24 cellular contexts compared by ENCODE assay signal in the genomic region with DNA sequence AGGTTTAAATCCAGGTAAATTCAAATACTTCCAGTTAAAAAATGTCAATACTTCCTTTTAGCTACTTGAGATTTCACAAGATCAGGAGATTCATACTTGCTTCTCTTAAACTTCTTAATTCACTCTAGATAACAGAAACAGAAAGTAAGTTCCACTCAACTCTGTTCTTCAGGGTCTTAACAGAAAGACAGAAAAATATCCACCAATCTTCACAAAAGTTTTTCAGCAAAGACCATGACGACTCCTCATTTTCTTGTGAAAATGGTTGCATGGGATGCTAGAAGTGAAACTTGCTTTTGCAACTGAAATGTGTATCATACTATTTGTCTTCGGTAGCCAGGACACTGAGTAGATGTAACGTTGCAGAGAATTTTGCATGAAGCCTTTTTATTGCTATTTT. TPM values are rescaled to one million over a fixed set of nuclear protein-coding genes. Genes with fewer than 3 reads are reported as not detected.
A peak's percentile ranks its signal among the peaks of the same experiment; 100 is the strongest.
DNase-seq lines count a peak whose midpoint lies in the region; ATAC-seq and TF ChIP-seq lines count a peak whose summit lies in the region.
"Had no signal": no experiment of that assay in that cellular context is flagged by ENCODE, and none has a peak within 500 bp of the region (broad histone marks: within the 10 kb centered on the region; RNA-seq: fewer than 3 reads in every experiment).

No MANE protein-coding gene starts in this region.

- H3K27ac Mint-ChIP-seq in activated CD4-positive, alpha-beta T cell treated with anti-CD3 and anti-CD28 coated beads for 36 hours = peak overlapping the region; percentile 79
- peak overlapping the region in 2 of 3 donors; percentile 33 to 68 for H3K27ac Mint-ChIP-seq in CD4-positive, CD25-positive, alpha-beta regulatory T cell
- H3K27ac Mint-ChIP-seq in activated T-helper 17 cell treated with anti-CD3 and anti-CD28 coated beads, Interleukin-2, amount 50 U/mL, for 72 hours = peak overlapping the region; percentile 55
- no peak overlapping the region for H3K27ac Mint-ChIP-seq in type B pancreatic cell
- H3K27ac Mint-ChIP-seq: immature natural killer cell, WTC11 had no signal

- H3K4me2 ChIP-seq in PC-3 (ENCODE audit: low read length) = no peak overlapping the region

- H3K4me1 Mint-ChIP-seq in activated CD4-positive, alpha-beta T cell treated with anti-CD3 and anti-CD28 coated beads for 36 hours = peaks cover 64% of the 10 kb centered on the region
- peaks cover 22 to 61% (median 43%) of the 10 kb centered on the region in 4 donors for H3K4me1 Mint-ChIP-seq in CD4-positive, CD25-positive, alpha-beta regulatory T cell
- peaks cover 29% of the 10 kb centered on the region for H3K4me1 Mint-ChIP-seq in activated T-helper 17 cell treated with anti-CD3 and anti-CD28 coated beads, Interleukin-2, amount 50 U/mL, for 72 hours
- H3K4me1 Mint-ChIP-seq in type B pancreatic cell (ENCODE audit: unreplicated experiment) = no peaks in the 10 kb centered on the region
- H3K4me1 Mint-ChIP-seq: WTC11 had no signal

- H3K36me3 ChIP-seq in CD4-positive, CD25-positive, alpha-beta regulatory T cell (ENCODE audit: control insufficient read depth, insufficient read depth, low read length) = peaks cover 17% of the 10 kb centered on the region
- no peaks in the 10 kb centered on the region for H3K36me3 ChIP-seq in PC-3 (ENCODE audit: low read depth, low read length)
- H3K36me3 ChIP-seq: cardiac muscle cell, esophagus muscularis mucosa had no signal

- H3K27me3 ChIP-seq in CD4-positive, CD25-positive, alpha-beta regulatory T cell (ENCODE audit: control insufficient read depth, insufficient read depth, low read length) = no peaks in the 10 kb centered on the region
- H3K27me3 ChIP-seq in PC-3 (ENCODE audit: low read length) = no peaks in the 10 kb centered on the region
- H3K27me3 ChIP-seq: cardiac muscle cell, esophagus muscularis mucosa had no signal

- BruUV-seq in PC-3 (replicated peaks; lab: Mats Ljungman, UMichigan) = no TSS peak

- H3K9me3 ChIP-seq in CD4-positive, CD25-positive, alpha-beta regulatory T cell (ENCODE audit: control insufficient read depth in 2 of 2, low read length in 2 of 2) = peaks cover 0 to 7% of the 10 kb centered on the region in 2 experiments
- no peaks in the 10 kb centered on the region for H3K9me3 ChIP-seq in PC-3 (ENCODE audit: low read length)
- H3K9me3 ChIP-seq: esophagus muscularis mucosa had no signal

- no peaks in the 10 kb centered on the region for H3K27me3 Mint-ChIP-seq in activated CD4-positive, alpha-beta T cell treated with anti-CD3 and anti-CD28 coated beads for 36 hours
- H3K27me3 Mint-ChIP-seq in CD4-positive, CD25-positive, alpha-beta regulatory T cell = no peaks in the 10 kb centered on the region
- no peaks in the 10 kb centered on the region for H3K27me3 Mint-ChIP-seq in activated T-helper 17 cell treated with anti-CD3 and anti-CD28 coated beads, Interleukin-2, amount 50 U/mL, for 72 hours
- no peaks in the 10 kb centered on the region for H3K27me3 Mint-ChIP-seq in type B pancreatic cell

- no peaks in the 10 kb centered on the region for H3F3A ChIP-seq in PC-3 (ENCODE audit: low read length, unreplicated experiment)

- no peak overlapping the region for H3K9ac ChIP-seq in PC-3 (ENCODE audit: low read length)

- H2AFZ ChIP-seq in PC-3 (ENCODE audit: low read length) = no peak overlapping the region

- POLR2A ChIA-PET in activated CD4-positive, alpha-beta T cell treated with anti-CD3 and anti-CD28 coated beads for 36 hours (lab: Charles Lee) = interaction anchor here (0.6 to 1.0 kb wide), 2 partner anchors 9 kb away, joined by 6 read pairs; no protein-coding TSS in a partner anchor
- POLR2A ChIA-PET in PC-3 (lab: Charles Lee; ENCODE audit: unreplicated experiment) = no interaction called here

- H3K79me2 ChIP-seq in PC-3 (ENCODE audit: low read length) = no peaks in the 10 kb centered on the region

- CTCF ChIA-PET in activated CD4-positive, alpha-beta T cell treated with anti-CD3 and anti-CD28 coated beads for 36 hours (lab: Charles Lee) = interaction anchor here (0.6 to 7.8 kb wide), 5 partner anchors 9 to 974 kb away, joined by 3 to 73 read pairs (median 3); a partner anchor contains a TSS
- CTCF ChIA-PET in PC-3 (lab: Charles Lee) = no interaction called here

- peak; percentile 34 for ATAC-seq in activated CD4-positive, alpha-beta T cell treated with anti-CD3 and anti-CD28 coated beads for 36 hours
- ATAC-seq in CD4-positive, CD25-positive, alpha-beta regulatory T cell (ENCODE audit: low read depth in 2 of 2) = no peak
- peak; percentile 13 for ATAC-seq in activated T-helper 17 cell treated with anti-CD3 and anti-CD28 coated beads, Interleukin-2, amount 50 U/mL, for 72 hours (replicated peaks)
- ATAC-seq in PC-3 = no peak
- ATAC-seq: K562, left lobe of liver, WTC11 had no signal

- DNase-seq in activated CD4-positive, alpha-beta T cell treated with anti-CD3 and anti-CD28 coated beads for 36 hours = no peak
- no peak for DNase-seq in activated CD4-positive, alpha-beta T cell treated with anti-CD3 and anti-CD28 coated beads, Interleukin-2, amount 50 U/mL, for 48 hours
- no peak for DNase-seq in CD4-positive, CD25-positive, alpha-beta regulatory T cell
- DNase-seq in NOMO-1 treated with DMSO at 0.1 percent for 48 hours (lab: John Stamatoyannopoulos, UW; ENCODE audit: unreplicated experiment) (peak; percentile 48), DMS 273 treated with DMSO at 0.1 percent for 48 hours (lab: John Stamatoyannopoulos, UW) (no peak), PC-3 (no peak), type B pancreatic cell (ENCODE audit: extremely low spot score, unreplicated experiment) (no peak)
- DNase-seq: activated effector memory CD4-positive, alpha-beta T cell treated with anti-CD3 and anti-CD28 coated beads, Interleukin-2, amount 50 U/mL, for 16 hours; aorta; cortex of kidney; DND-41; hippocampal formation; immature natural killer cell; mesendoderm; NCI-H146; NCI-H510A; T1000 had no signal

- peaks cover 59% of the 10 kb centered on the region for H3K36me3 Mint-ChIP-seq in activated CD4-positive, alpha-beta T cell treated with anti-CD3 and anti-CD28 coated beads for 36 hours (ENCODE audit: low read depth)
- peaks cover 43% of the 10 kb centered on the region for H3K36me3 Mint-ChIP-seq in CD4-positive, CD25-positive, alpha-beta regulatory T cell
- H3K36me3 Mint-ChIP-seq in activated T-helper 17 cell treated with anti-CD3 and anti-CD28 coated beads, Interleukin-2, amount 50 U/mL, for 72 hours (ENCODE audit: low read depth) = peaks cover 33% of the 10 kb centered on the region
- H3K36me3 Mint-ChIP-seq in type B pancreatic cell = no peaks in the 10 kb centered on the region

- H3K4me1 ChIP-seq in CD4-positive, CD25-positive, alpha-beta regulatory T cell (ENCODE audit: control insufficient read depth, insufficient read depth, low read length, poor library complexity, severe bottlenecking) = no peaks in the 10 kb centered on the region
- no peaks in the 10 kb centered on the region for H3K4me1 ChIP-seq in PC-3 (ENCODE audit: insufficient read depth, low read length)

- H3K9me2 ChIP-seq in PC-3 (replicated peaks; ENCODE audit: low read length) = no peaks in the 10 kb centered on the region

- no peak for TF ChIP-seq CTCF in PC-3 (conservative IDR thresholded peaks at IDR 0.05; ENCODE audit: low read depth, low read length)
- TF ChIP-seq CTCF in type B pancreatic cell (conservative IDR thresholded peaks at IDR 0.05) = no peak

- no peak overlapping the region for H3K27ac ChIP-seq in CD4-positive, CD25-positive, alpha-beta regulatory T cell (ENCODE audit: insufficient read depth, low read length, poor library complexity, severe bottlenecking)
- no peak overlapping the region for H3K27ac ChIP-seq in PC-3 (ENCODE audit: low read length)
- H3K27ac ChIP-seq: cardiac muscle cell, esophagus muscularis mucosa had no signal

- H4K20me1 ChIP-seq in PC-3 (ENCODE audit: low read length) = no peaks in the 10 kb centered on the region

- peak overlapping the region; percentile 36 for H3K4me3 Mint-ChIP-seq in activated CD4-positive, alpha-beta T cell treated with anti-CD3 and anti-CD28 coated beads for 36 hours
- H3K4me3 Mint-ChIP-seq in CD4-positive, CD25-positive, alpha-beta regulatory T cell = peak overlapping the region; percentile 0 to 34 (median 15)
- H3K4me3 Mint-ChIP-seq in activated T-helper 17 cell treated with anti-CD3 and anti-CD28 coated beads, Interleukin-2, amount 50 U/mL, for 72 hours = peak overlapping the region; percentile 59
- H3K4me3 Mint-ChIP-seq in type B pancreatic cell = no peak overlapping the region
- H3K4me3 Mint-ChIP-seq: immature natural killer cell, WTC11 had no signal

- H3K4me3 ChIP-seq in CD4-positive, CD25-positive, alpha-beta regulatory T cell (ENCODE audit: low read depth, low read length) = peak overlapping the region; percentile 63
- no peak overlapping the region for H3K4me3 ChIP-seq in PC-3 (ENCODE audit: low read length)
- H3K4me3 ChIP-seq: cardiac muscle cell, esophagus muscularis mucosa, K562, skin epidermis had no signal

- H3K9me3 Mint-ChIP-seq in activated CD4-positive, alpha-beta T cell treated with anti-CD3 and anti-CD28 coated beads for 36 hours (ENCODE audit: low read depth) = peaks cover 23% of the 10 kb centered on the region
- H3K9me3 Mint-ChIP-seq in CD4-positive, CD25-positive, alpha-beta regulatory T cell = peaks cover 0 to 10% (median 0%) of the 10 kb centered on the region in 7 donors
- H3K9me3 Mint-ChIP-seq in activated T-helper 17 cell treated with anti-CD3 and anti-CD28 coated beads, Interleukin-2, amount 50 U/mL, for 72 hours = peaks cover 6% of the 10 kb centered on the region
- no peaks in the 10 kb centered on the region for H3K9me3 Mint-ChIP-seq in type B pancreatic cell

- intact Hi-C loops in activated CD4-positive, alpha-beta T cell treated with anti-CD3 and anti-CD28 coated beads for 36 hours (cut with DNase I, micrococcal nuclease) = no loop called here
- intact Hi-C loops in PC-3 (cut with micrococcal nuclease) = no loop called here

RNA-seq across cellular contexts. Expression of a gene that starts 12.3 kb away (rescaled TPM):
- total RNA-seq in activated CD4-positive, alpha-beta T cell treated with anti-CD3 and anti-CD28 coated beads for 36 hours = 10 to 100 TPM; 31.5 to 37.1 TPM
- total RNA-seq in CD4-positive, CD25-positive, alpha-beta regulatory T cell = 70.4 TPM
- polyA plus RNA-seq in CD4-positive, CD25-positive, alpha-beta regulatory T cell = 10 to 100 TPM; 22.8 to 27.2 (median 24.9) TPM
- 10 to 100 TPM; 27.7 to 50.4 TPM for total RNA-seq in activated T-helper 17 cell treated with anti-CD3 and anti-CD28 coated beads, Interleukin-2, amount 50 U/mL, for 72 hours
- 3.4 and 4.3 TPM in 2 replicates for total RNA-seq in PC-3 (2014; rRNA removed)
- 1.00 and 5.2 TPM in 2 replicates for total RNA-seq in type B pancreatic cell (ENCODE audit: low replicate concordance)

Comparison
In these comparisons a context has a peak if more than half of its experiments do, and no peak if none do; other contexts are left out.
1. ATAC-seq: peak in activated CD4-positive, alpha-beta T cell treated with anti-CD3 and anti-CD28 coated beads for 36 hours (single experiment) and activated T-helper 17 cell treated with anti-CD3 and anti-CD28 coated beads, Interleukin-2, amount 50 U/mL, for 72 hours (single experiment); none in CD4-positive, CD25-positive, alpha-beta regulatory T cell (0 of 2) and PC-3 (single experiment).